Comparison of ENCODE assay signal across 8 cellular contexts in genomic region chr11:68677432-68677831, GRCh38. TPM values are rescaled to one million over a fixed set of nuclear protein-coding genes. Genes with fewer than 3 reads are reported as not detected.
A peak's percentile ranks its signal among the peaks of the same experiment; 100 is the strongest.
DNase-seq lines count a peak whose midpoint lies in the region; ATAC-seq and TF ChIP-seq lines count a peak whose summit lies in the region.

No MANE protein-coding gene starts in this region.

- no peak overlapping the region for H3K4me3 Mint-ChIP-seq in activated naive CD8-positive, alpha-beta T cell treated with anti-CD3 and anti-CD28 coated beads, Interleukin-2, amount 50 U/mL, for 24 hours

- no peak overlapping the region for H3K4me3 ChIP-seq in BJ (ENCODE audit: low read depth, low read length)
- no peak overlapping the region for H3K4me3 ChIP-seq in astrocyte of the spinal cord (ENCODE audit: low read depth, low read length)
- H3K4me3 ChIP-seq in kidney epithelial cell (ENCODE audit: low read depth, low read length), result no peak overlapping the region

- ATAC-seq in GM21515 (IDR thresholded peaks at IDR 0.05; ENCODE audit: unreplicated experiment) (no peak), GM19324 (IDR thresholded peaks at IDR 0.05; ENCODE audit: low FRiP score, unreplicated experiment) (no peak)
- no peak for ATAC-seq in activated naive CD8-positive, alpha-beta T cell treated with anti-CD3 and anti-CD28 coated beads, Interleukin-2, amount 50 U/mL, for 24 hours

- H3K27me3 ChIP-seq in BJ (ENCODE audit: control insufficient read depth, insufficient read depth, low read length), result peaks cover 6% of the 10 kb centered on the region
- H3K27me3 ChIP-seq in kidney epithelial cell (ENCODE audit: control insufficient read depth, insufficient read depth, low read length), result no peaks in the 10 kb centered on the region

- H3K36me3 ChIP-seq in BJ (ENCODE audit: control insufficient read depth, insufficient read depth, low read length) (no peaks in the 10 kb centered on the region), kidney epithelial cell (ENCODE audit: control insufficient read depth, insufficient read depth, low read length) (no peaks in the 10 kb centered on the region)

- CTCF ChIA-PET in BJ (lab: Yijun Ruan, JAX), result interaction anchor here (1.5 kb wide), 1 partner anchor 19 kb away, joined by 7 read pairs; no protein-coding TSS in a partner anchor

- POLR2A ChIA-PET in BJ (lab: Charles Lee), result interaction anchor here (0.6 kb wide), 1 partner anchor 19 kb away, joined by 22 read pairs; no protein-coding TSS in a partner anchor

- no peak for TF ChIP-seq CTCF in BJ (IDR thresholded peaks at IDR 0.05; ENCODE audit: insufficient read depth, low read depth, low read length)
- TF ChIP-seq CTCF in astrocyte of the spinal cord (IDR thresholded peaks at IDR 0.05; ENCODE audit: low read depth, low read length), result no peak
- TF ChIP-seq CTCF in kidney epithelial cell (IDR thresholded peaks at IDR 0.05; ENCODE audit: insufficient read depth, low read length, poor library complexity, severe bottlenecking), result no peak
- TF ChIP-seq CTCF in GM10266 (IDR thresholded peaks at IDR 0.05; ENCODE audit: control insufficient read depth, insufficient read depth, low read depth, missing control alignments), result no peak

- H3K9me3 Mint-ChIP-seq in activated naive CD8-positive, alpha-beta T cell treated with anti-CD3 and anti-CD28 coated beads, Interleukin-2, amount 50 U/mL, for 24 hours, result no peaks in the 10 kb centered on the region

- H3K27me3 Mint-ChIP-seq in activated naive CD8-positive, alpha-beta T cell treated with anti-CD3 and anti-CD28 coated beads, Interleukin-2, amount 50 U/mL, for 24 hours, result peaks cover 4% of the 10 kb centered on the region

- in situ Hi-C loops in astrocyte of the spinal cord (cut with HindIII; ENCODE audit: low sequenced_read_pairs), result no loop called here

- DNase-seq in BJ (ENCODE audit: low read depth) (peak; percentile 59), LHCN-M2 (ENCODE audit: low read depth) (peak; percentile 91), astrocyte of the spinal cord (ENCODE audit: low read depth, low spot score) (peak; percentile 91), kidney epithelial cell (ENCODE audit: low read depth) (peak; percentile 93), GM10266 (ENCODE audit: extremely low spot score) (no peak)
- no peak for DNase-seq in activated naive CD8-positive, alpha-beta T cell treated with anti-CD3 and anti-CD28 coated beads, Interleukin-2, amount 50 U/mL, for 24 hours

- H3K27ac Mint-ChIP-seq in activated naive CD8-positive, alpha-beta T cell treated with anti-CD3 and anti-CD28 coated beads, Interleukin-2, amount 50 U/mL, for 24 hours, result no peak overlapping the region

- H3K4me1 Mint-ChIP-seq in activated naive CD8-positive, alpha-beta T cell treated with anti-CD3 and anti-CD28 coated beads, Interleukin-2, amount 50 U/mL, for 24 hours, result no peaks in the 10 kb centered on the region

- no peaks in the 10 kb centered on the region for H3K36me3 Mint-ChIP-seq in activated naive CD8-positive, alpha-beta T cell treated with anti-CD3 and anti-CD28 coated beads, Interleukin-2, amount 50 U/mL, for 24 hours (ENCODE audit: low read depth)

RNA-seq across cellular contexts. Expression of gene GAL, which starts 6.9 kb away (rescaled TPM):
- polyA plus RNA-seq in BJ (2011; rRNA removed), result 2.8 and 3.0 TPM in 2 replicates
- polyA minus RNA-seq in BJ (2011; rRNA and poly(A)+ RNA removed), result 2.3 and 3.6 TPM in 2 replicates
- not detected in 2 replicates for total RNA-seq in LHCN-M2 (2014; rRNA removed)
- not detected for polyA plus RNA-seq in LHCN-M2 (2012)
- total RNA-seq in kidney epithelial cell, result 16.1 and 20.8 TPM in 2 replicates

Comparison
In these comparisons a context has a peak if more than half of its experiments do, and no peak if none do; other contexts are left out.
1. DNase-seq: peak in BJ (single experiment), LHCN-M2 (single experiment), astrocyte of the spinal cord (single experiment) and kidney epithelial cell (single experiment); none in GM10266 (single experiment) and activated naive CD8-positive, alpha-beta T cell treated with anti-CD3 and anti-CD28 coated beads, Interleukin-2, amount 50 U/mL, for 24 hours (single experiment).
2. RNA of gene GAL, which starts 6.9 kb away (total RNA-seq): 16.1 to 20.8 TPM in kidney epithelial cell; not detected in LHCN-M2; every median in the first group is over 10 times any median in the second.